In genomic region chr7:119197872-119198527, GRCh38 we compare ENCODE assay signal across 8 cellular contexts.
DNase-seq lines count a peak whose midpoint lies in the region; ATAC-seq, FAIRE-seq and TF ChIP-seq lines count a peak whose summit lies in the region.

No MANE protein-coding gene starts in this region.

- H3K36me3 ChIP-seq in RWPE2 (ENCODE audit: low read depth) = no peaks in the 10 kb centered on the region

- DNase-seq in GM12891 (ENCODE audit: insufficient read length, low spot score) (peak; percentile 0), LNCaP clone FGC (ENCODE audit: low read depth) (peak; percentile 41), RWPE2 (ENCODE audit: low spot score) (no peak), posterior vena cava (ENCODE audit: low spot score) (peak; percentile 26)
- no peak for DNase-seq in stimulated activated CD4-positive, alpha-beta T cell treated with anti-CD3 and anti-CD28 coated beads, Interleukin-4, amount 100 ng/mL, for 4 hours

- no peaks in the 10 kb centered on the region for H3K9me3 ChIP-seq in RWPE2 (ENCODE audit: severe bottlenecking)

- 0 out of 2 replicates have a peak overlapping the region, but pooled peaks have one; percentile 4 for H3K27ac ChIP-seq in 22Rv1
- no peak overlapping the region for H3K27ac ChIP-seq in RWPE2 (ENCODE audit: poor library complexity, severe bottlenecking)

- peak; percentile 91 for ATAC-seq in HG02571 (IDR thresholded peaks at IDR 0.05; ENCODE audit: unreplicated experiment)
- ATAC-seq in RWPE2 (ENCODE audit: low read depth) = peak; percentile 69
- peak; percentile 89 for ATAC-seq in esophagus mucosa

- intact Hi-C loops in posterior vena cava (cut with DNase I) = loop anchor here in 1 of 2 donors (5.0 kb wide), 1 partner anchor 1959 kb away; no protein-coding TSS in a partner anchor

- H3K27me3 ChIP-seq in RWPE2 (ENCODE audit: insufficient read depth, poor library complexity, severe bottlenecking) = no peaks in the 10 kb centered on the region

- no peak overlapping the region for H3K4me3 ChIP-seq in LNCaP clone FGC (ENCODE audit: low read depth, low read length)
- no peak overlapping the region for H3K4me3 ChIP-seq in RWPE2 (ENCODE audit: severe bottlenecking)

- H3K4me1 ChIP-seq in RWPE2 (ENCODE audit: insufficient read depth, poor library complexity, severe bottlenecking) = no peaks in the 10 kb centered on the region

- FAIRE-seq in GM12891 (lab: Jason Lieb, UNC) = peak; percentile 81

- TF ChIP-seq CTCF in 22Rv1 (IDR thresholded peaks at IDR 0.05) (peak; percentile 96), LNCaP clone FGC (IDR thresholded peaks at IDR 0.05; ENCODE audit: control insufficient read depth, extremely low read depth, insufficient read depth) (peak; percentile 85), RWPE2 (IDR thresholded peaks at IDR 0.05; ENCODE audit: poor library complexity, severe bottlenecking) (peak; percentile 84)

- TF ChIP-seq POLR2A in GM12891 (IDR thresholded peaks at IDR 0.05; ENCODE audit: low read depth, low read length) = no peak

TF ChIP-seq in GM12891, 5 proteins besides CTCF, POLR2A, EP300 and RAD21:
- TF ChIP-seq PAX5 (IDR thresholded peaks at IDR 0.05; ENCODE audit: insufficient read depth, low read length, severe bottlenecking) (no peak), TAF1 (IDR thresholded peaks at IDR 0.05; ENCODE audit: low read depth, low read length) (no peak), SPI1 (IDR thresholded peaks at IDR 0.05; ENCODE audit: low read depth, low read length) (no peak), POU2F2 (IDR thresholded peaks at IDR 0.05; ENCODE audit: low read depth, low read length) (no peak), POLR2AphosphoS5 (IDR thresholded peaks at IDR 0.05; ENCODE audit: low read depth, low read length) (no peak)

Comparison
In these comparisons a context has a peak if more than half of its experiments do, and no peak if none do; other contexts are left out.
1. DNase-seq: peak in GM12891 (single experiment), LNCaP clone FGC (single experiment) and posterior vena cava (single experiment); none in RWPE2 (single experiment) and stimulated activated CD4-positive, alpha-beta T cell treated with anti-CD3 and anti-CD28 coated beads, Interleukin-4, amount 100 ng/mL, for 4 hours (0 of 2).
2. Peak in every context shown above with its lines, with median percentiles within 50 percentile points of each other: CTCF ChIP-seq and ATAC-seq.